Comparison of ENCODE assay signal across 11 cellular contexts in genomic region chr17:7859028-7859427, GRCh38. TPM values are rescaled to one million over a fixed set of nuclear protein-coding genes. Genes with fewer than 3 reads are reported as not detected.
DNase-seq lines count a peak whose midpoint lies in the region; ATAC-seq lines count a peak whose summit lies in the region.
"Had no signal": no experiment of that assay in that cellular context is flagged by ENCODE, and none has a peak within 500 bp of the region (broad histone marks: within the 10 kb centered on the region; RNA-seq: fewer than 3 reads in every experiment).

No MANE protein-coding gene starts in this region.

- H3K4me1 ChIP-seq in iPS-20b (ENCODE audit: insufficient read depth, low read length) = peaks cover 15% of the 10 kb centered on the region; the same call in 1 of the 2 replicates

- ATAC-seq in activated CD4-positive, alpha-beta T cell treated with anti-CD3 and anti-CD28 coated beads for 36 hours = no peak
- ATAC-seq in T-helper 17 cell (no peak), GM18502 (IDR thresholded peaks at IDR 0.05; ENCODE audit: poor library complexity, unreplicated experiment) (no peak), HG03571 (IDR thresholded peaks at IDR 0.05; ENCODE audit: unreplicated experiment) (no peak)

- H3K9me3 ChIP-seq in T-helper 17 cell (ENCODE audit: control insufficient read depth, low read length, poor library complexity, severe bottlenecking) = no peaks in the 10 kb centered on the region
- no peaks in the 10 kb centered on the region for H3K9me3 ChIP-seq in iPS-20b (ENCODE audit: insufficient read depth, low read depth, low read length)

- intact Hi-C loops in activated CD4-positive, alpha-beta T cell treated with anti-CD3 and anti-CD28 coated beads for 36 hours (cut with DNase I, micrococcal nuclease) = loop anchor here in 1 of 2 experiments (5.0 kb wide), 1 partner anchor 172 kb away; the partner anchor contains the start of genes TP53 and WRAP53

- peaks cover 12% of the 10 kb centered on the region for H3K4me1 Mint-ChIP-seq in activated CD4-positive, alpha-beta T cell treated with anti-CD3 and anti-CD28 coated beads for 36 hours
- H3K4me1 Mint-ChIP-seq in T-helper 17 cell = peaks cover 21% of the 10 kb centered on the region

- CTCF ChIA-PET in activated CD4-positive, alpha-beta T cell treated with anti-CD3 and anti-CD28 coated beads for 36 hours (lab: Charles Lee) = interaction anchor here (0.8 to 6.7 kb wide), 7 partner anchors 11 to 201 kb away, joined by 3 to 53 read pairs (median 5); no protein-coding TSS in a partner anchor

- no peak overlapping the region for H3K4me3 Mint-ChIP-seq in activated CD4-positive, alpha-beta T cell treated with anti-CD3 and anti-CD28 coated beads for 36 hours
- no peak overlapping the region for H3K4me3 Mint-ChIP-seq in T-helper 17 cell
- H3K4me3 Mint-ChIP-seq: activated naive CD8-positive, alpha-beta T cell treated with anti-CD3 and anti-CD28 coated beads, Interleukin-2, amount 10 ng/mL, durations not matched to agents 7 days and 5 days had no signal

- H3K9me3 Mint-ChIP-seq in activated CD4-positive, alpha-beta T cell treated with anti-CD3 and anti-CD28 coated beads for 36 hours (ENCODE audit: low read depth) = no peaks in the 10 kb centered on the region
- H3K9me3 Mint-ChIP-seq: activated naive CD8-positive, alpha-beta T cell treated with anti-CD3 and anti-CD28 coated beads, Interleukin-2, amount 10 ng/mL, durations not matched to agents 7 days and 5 days had no signal

- no peaks in the 10 kb centered on the region for H3K36me3 ChIP-seq in iPS-20b (ENCODE audit: insufficient read depth, low read depth, low read length)

- no peaks in the 10 kb centered on the region for H3K27me3 Mint-ChIP-seq in activated CD4-positive, alpha-beta T cell treated with anti-CD3 and anti-CD28 coated beads for 36 hours
- no peaks in the 10 kb centered on the region for H3K27me3 Mint-ChIP-seq in T-helper 17 cell
- H3K27me3 Mint-ChIP-seq: activated naive CD8-positive, alpha-beta T cell treated with anti-CD3 and anti-CD28 coated beads, Interleukin-2, amount 10 ng/mL, durations not matched to agents 7 days and 5 days had no signal

- H3K4me3 ChIP-seq in iPS-20b (ENCODE audit: low read length) (peak overlapping the region; percentile 92), skin epidermis (peak overlapping the region in 2 of 7 experiments; percentile 64 to 68)

- H3K36me3 Mint-ChIP-seq in activated CD4-positive, alpha-beta T cell treated with anti-CD3 and anti-CD28 coated beads for 36 hours (ENCODE audit: low read depth) = peaks cover 24% of the 10 kb centered on the region
- H3K36me3 Mint-ChIP-seq in T-helper 17 cell (ENCODE audit: low read depth) = peaks cover 6% of the 10 kb centered on the region

- peak overlapping the region; percentile 96; the same call in 1 of the 2 replicates for H3K9ac ChIP-seq in iPS-20b (ENCODE audit: low read depth, low read length)

- POLR2A ChIA-PET in activated CD4-positive, alpha-beta T cell treated with anti-CD3 and anti-CD28 coated beads for 36 hours (lab: Charles Lee) = no interaction called here

- H3K27me3 ChIP-seq in iPS-20b (ENCODE audit: insufficient read depth, low read length) = peaks cover 29% of the 10 kb centered on the region

- H3K27ac ChIP-seq in iPS-20b (ENCODE audit: low read length) (no peak overlapping the region), skin epidermis (peak overlapping the region in 11 of 21 experiments; percentile 82 to 95 (median 87))

- no peak for DNase-seq in activated CD4-positive, alpha-beta T cell treated with anti-CD3 and anti-CD28 coated beads for 36 hours
- DNase-seq in activated CD4-positive, alpha-beta T cell treated with anti-CD3 and anti-CD28 coated beads for 1 hour = no peak
- DNase-seq in T-helper 17 cell (no peak), T-helper 2 cell (no peak)
- DNase-seq: NCI-H446 treated with DMSO at 0.1 percent for 48 hours had no signal

- peak overlapping the region; percentile 49 for H3K27ac Mint-ChIP-seq in activated CD4-positive, alpha-beta T cell treated with anti-CD3 and anti-CD28 coated beads for 36 hours
- H3K27ac Mint-ChIP-seq in T-helper 17 cell = peak overlapping the region; percentile 95
- H3K27ac Mint-ChIP-seq: activated naive CD8-positive, alpha-beta T cell treated with anti-CD3 and anti-CD28 coated beads, Interleukin-2, amount 10 ng/mL, durations not matched to agents 7 days and 5 days had no signal

RNA-seq across cellular contexts. Expression of gene CYB5D1, which starts 1.2 kb away (rescaled TPM):
- total RNA-seq in activated CD4-positive, alpha-beta T cell treated with anti-CD3 and anti-CD28 coated beads for 36 hours = 10 to 100 TPM; 12.5 to 12.6 TPM
- 10 to 100 TPM in 1 of 2 donors, 1 to 10 TPM in 1; 9.3 to 14.9 TPM for total RNA-seq in T-helper 17 cell

RNA-seq across cellular contexts. Expression of gene NAA38, which starts 1.7 kb away (rescaled TPM):
- 10 to 100 TPM; 64.7 to 79.8 TPM for total RNA-seq in activated CD4-positive, alpha-beta T cell treated with anti-CD3 and anti-CD28 coated beads for 36 hours
- 10 to 100 TPM; 26.8 to 30.3 TPM for total RNA-seq in T-helper 17 cell

RNA-seq across cellular contexts. Expression of gene TMEM88, which starts 4.2 kb away (rescaled TPM):
- total RNA-seq in activated CD4-positive, alpha-beta T cell treated with anti-CD3 and anti-CD28 coated beads for 36 hours = 1 to 10 TPM; 3.5 to 5.6 TPM
- 10 to 100 TPM; 31.0 to 31.3 TPM for total RNA-seq in T-helper 17 cell
- total RNA-seq: A172 had no signal

RNA-seq across cellular contexts. Expression of gene KDM6B, which starts 25.0 kb away (rescaled TPM):
- 10 to 100 TPM; 37.3 to 46.2 TPM for total RNA-seq in activated CD4-positive, alpha-beta T cell treated with anti-CD3 and anti-CD28 coated beads for 36 hours
- 100 to 1,000 TPM; 207 to 231 TPM for total RNA-seq in T-helper 17 cell

RNA-seq across cellular contexts. Expression of gene CHD3, which starts 29.6 kb away (rescaled TPM):
- total RNA-seq in activated CD4-positive, alpha-beta T cell treated with anti-CD3 and anti-CD28 coated beads for 36 hours = 100 to 1,000 TPM; 145 to 161 TPM
- total RNA-seq in T-helper 17 cell = 100 to 1,000 TPM; 219 TPM

Comparison
In these comparisons a context has a peak if more than half of its experiments do, and no peak if none do; other contexts are left out.
1. RNA of gene TMEM88, which starts 4.2 kb away (total RNA-seq): 31.0 to 31.3 TPM in T-helper 17 cell; 3.5 to 5.6 TPM in activated CD4-positive, alpha-beta T cell treated with anti-CD3 and anti-CD28 coated beads for 36 hours; every median in the first group is over 4 times any median in the second.